8 cellular contexts compared by ENCODE assay signal in the genomic region with DNA sequence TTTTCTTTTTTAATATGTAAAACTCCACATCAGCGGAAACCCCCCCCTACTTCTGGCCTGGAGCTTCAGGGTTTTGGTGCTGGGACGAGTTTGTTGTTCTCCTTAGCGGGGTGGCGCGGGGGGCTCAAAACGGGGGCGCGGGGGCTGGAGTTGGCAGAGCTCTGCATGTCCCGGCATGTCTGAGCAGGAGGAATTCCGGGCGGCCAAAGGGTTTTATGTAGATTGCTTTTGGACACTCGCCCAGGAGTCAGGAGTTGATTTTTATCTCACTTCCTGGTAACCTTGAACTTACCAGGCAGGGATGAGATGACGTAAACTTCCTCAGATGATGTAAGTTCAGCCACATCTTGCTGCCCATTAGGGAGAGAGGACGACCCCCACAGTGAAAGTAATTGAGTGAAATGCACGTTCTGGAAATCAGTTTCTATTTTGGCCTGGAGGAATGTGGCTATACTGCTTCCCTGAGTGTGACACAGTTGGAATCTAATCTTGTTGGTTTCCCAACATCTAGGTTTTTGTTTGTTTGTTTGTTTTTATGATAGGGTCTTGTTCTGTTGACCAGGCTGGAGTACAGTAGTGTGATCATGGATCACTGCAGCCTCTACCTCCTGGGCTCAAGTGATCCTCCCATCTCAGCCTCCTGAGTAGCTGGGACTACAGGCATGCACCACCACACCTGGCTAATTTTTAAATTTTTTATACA. TPM values are rescaled to one million over a fixed set of nuclear protein-coding genes. Genes with fewer than 3 reads are reported as not detected.
DNase-seq lines count a peak whose midpoint lies in the region; ATAC-seq and TF ChIP-seq lines count a peak whose summit lies in the region.

No MANE protein-coding gene starts in this region.

- peaks cover 50% of the 10 kb centered on the region for H3K4me1 Mint-ChIP-seq in dendritic cell treated with granulocyte-macrophage colony-stimulating factor and Interleukin-4, amounts not matched to agents 40 ng/mL and 50 ng/mL, for 4 days (ENCODE audit: low read depth)

- H4K20me1 ChIP-seq in HCT116 (ENCODE audit: insufficient read depth): no peaks in the 10 kb centered on the region

- H3K27me3 ChIP-seq in AG04450 (ENCODE audit: control insufficient read depth, insufficient read depth, low read length) (no peaks in the 10 kb centered on the region), HCT116 (ENCODE audit: insufficient read depth, low read length) (no peaks in the 10 kb centered on the region), lower lobe of right lung (ENCODE audit: low read depth) (no peaks in the 10 kb centered on the region), uterus (no peaks in the 10 kb centered on the region)

- H3K9me2 ChIP-seq in HCT116 (ENCODE audit: insufficient read depth): no peaks in the 10 kb centered on the region

- no peak for TF ChIP-seq POLR2A in HCT116 (IDR thresholded peaks at IDR 0.05; ENCODE audit: borderline replicate concordance, extremely low read depth, insufficient read depth, insufficient read length)
- TF ChIP-seq POLR2A in uterus (IDR thresholded peaks at IDR 0.05): no peak

- H3K36me3 ChIP-seq in HCT116 (ENCODE audit: control insufficient read depth in 1 of 2, insufficient read depth in 2 of 2, low read length in 2 of 2) (no peaks in the 10 kb centered on the region), lower lobe of right lung (peaks cover 29% of the 10 kb centered on the region), uterus (no peaks in the 10 kb centered on the region)

- POLR2A ChIA-PET in AG04450 (lab: Yijun Ruan, JAX) (interaction anchor here (0.9 to 1.3 kb wide), 6 partner anchors 10 to 85 kb away, joined by 3 to 7 read pairs (median 3); partner anchors contain the start of genes JUND and LSM4), HCT116 (lab: Charles Lee) (interaction anchor here (0.9 to 9.1 kb wide), 7 partner anchors 9 to 84 kb away, joined by 3 to 58 read pairs (median 8); partner anchors contain the start of gene GDF15)

- H3K27ac Mint-ChIP-seq in dendritic cell treated with granulocyte-macrophage colony-stimulating factor and Interleukin-4, amounts not matched to agents 40 ng/mL and 50 ng/mL, for 4 days: peak overlapping the region; percentile 75

- TF ChIP-seq CTCF in AG04450 (IDR thresholded peaks at IDR 0.05; ENCODE audit: low read depth, low read length) (no peak), HCT116 (IDR thresholded peaks at IDR 0.05 in 2 of 3, conservative IDR thresholded peaks at IDR 0.05 in 1 of 3; ENCODE audit: borderline replicate concordance in 1 of 3, insufficient read depth in 1 of 3, low read depth in 2 of 3, low read length in 2 of 3) (no peak), lower lobe of right lung (IDR thresholded peaks at IDR 0.05) (no peak), uterus (IDR thresholded peaks at IDR 0.05) (no peak)

- H3K27me3 Mint-ChIP-seq in dendritic cell treated with granulocyte-macrophage colony-stimulating factor and Interleukin-4, amounts not matched to agents 40 ng/mL and 50 ng/mL, for 4 days: no peaks in the 10 kb centered on the region

- peak overlapping the region; percentile 64 for H3K4me2 ChIP-seq in HCT116 (ENCODE audit: low read length)

- DNase-seq in AG04450 (ENCODE audit: low read depth, low spot score): peak; percentile 97
- DNase-seq in HCT116 (ENCODE audit: low read depth, low spot score): peak; percentile 96
- peak; percentile 98 for DNase-seq in OCI-M1 (lab: John Stamatoyannopoulos, UW)
- DNase-seq in lower lobe of right lung: peak; percentile 78
- peak; percentile 66 to 92 for DNase-seq in uterus

- CTCF ChIA-PET in AG04450 (lab: Charles Lee) (interaction anchor here (1.3 to 1.8 kb wide), 3 partner anchors 23 to 86 kb away, joined by 5 to 13 read pairs (median 10); no protein-coding TSS in a partner anchor), HCT116 (lab: Charles Lee) (interaction anchor here (0.7 to 1.1 kb wide), 2 partner anchors 21 to 85 kb away, joined by 3 to 5 read pairs; partner anchors contain the start of gene GDF15)

- H3K36me3 Mint-ChIP-seq in dendritic cell treated with granulocyte-macrophage colony-stimulating factor and Interleukin-4, amounts not matched to agents 40 ng/mL and 50 ng/mL, for 4 days (ENCODE audit: low read depth): peaks cover 72% of the 10 kb centered on the region

- H3K4me3 ChIP-seq in AG04450 (ENCODE audit: low read depth, low read length) (no peak overlapping the region), HCT116 (replicated peaks in 1 of 2; ENCODE audit: low read depth in 1 of 2, low read length in 2 of 2) (peak overlapping the region in 1 of 2 experiments; percentile 22; a peak in 2 of 4 replicates), lower lobe of right lung (peak overlapping the region; percentile 8), uterus (no peak overlapping the region)

- H3K9me3 ChIP-seq in AG04450 (ENCODE audit: control insufficient read depth, insufficient read depth, low read length) (peaks cover 7% of the 10 kb centered on the region; the same call in 1 of the 2 replicates), HCT116 (ENCODE audit: control insufficient read depth in 1 of 2, insufficient read depth in 1 of 2, low read depth in 1 of 2, low read length in 2 of 2) (no peaks in the 10 kb centered on the region), lower lobe of right lung (no peaks in the 10 kb centered on the region), uterus (no peaks in the 10 kb centered on the region)

- ATAC-seq in HCT116: peak; percentile 71
- peak; percentile 85 to 91 for ATAC-seq in lower lobe of right lung
- no peak for ATAC-seq in GM21381 (IDR thresholded peaks at IDR 0.05; ENCODE audit: unreplicated experiment)
- no peak for ATAC-seq in GM19023 (IDR thresholded peaks at IDR 0.05; ENCODE audit: unreplicated experiment)

- H3K4me3 Mint-ChIP-seq in dendritic cell treated with granulocyte-macrophage colony-stimulating factor and Interleukin-4, amounts not matched to agents 40 ng/mL and 50 ng/mL, for 4 days: peak overlapping the region; percentile 34

- no peaks in the 10 kb centered on the region for H3K9me3 Mint-ChIP-seq in dendritic cell treated with granulocyte-macrophage colony-stimulating factor and Interleukin-4, amounts not matched to agents 40 ng/mL and 50 ng/mL, for 4 days

- RAD21 ChIA-PET in HCT116 (lab: Charles Lee; ENCODE audit: low non-redundant PET in 1 of 2, low total read pairs in 2 of 2, uncharacterized antibody in 2 of 2, unreplicated experiment in 2 of 2): no interaction called here

- H3K4me1 ChIP-seq in HCT116 (ENCODE audit: control insufficient read depth in 1 of 2, insufficient read depth in 2 of 2, low read length in 2 of 2) (peaks cover 51 to 66% of the 10 kb centered on the region in 2 experiments), lower lobe of right lung (peaks cover 25% of the 10 kb centered on the region), uterus (peaks cover 0 to 4% of the 10 kb centered on the region in 2 donors)

- no peak overlapping the region for H2AFZ ChIP-seq in HCT116 (ENCODE audit: low read depth, low read length, poor library complexity, severe bottlenecking)

- no peaks in the 10 kb centered on the region for H3K79me2 ChIP-seq in HCT116 (ENCODE audit: insufficient read depth, low read length)

- intact Hi-C loops in HCT116 (cut with micrococcal nuclease) (no loop called here), lower lobe of right lung (cut with DNase I) (no loop called here), uterus (cut with DNase I; ENCODE audit: low total_unique reads) (no loop called here)
- intact Hi-C loops in dendritic cell treated with granulocyte-macrophage colony-stimulating factor and Interleukin-4, amounts not matched to agents 40 ng/mL and 50 ng/mL, for 4 days (cut with micrococcal nuclease): no loop called here

- BruUV-seq in HCT116 (replicated peaks; lab: Mats Ljungman, UMichigan): no TSS peak

- no peak for TF ChIP-seq RAD21 in HCT116 (IDR thresholded peaks at IDR 0.05; ENCODE audit: low read depth)

- H3K27ac ChIP-seq in AG04450 (ENCODE audit: low read depth, low read length) (peak overlapping the region; percentile 98), HCT116 (ENCODE audit: low read depth, low read length) (peak overlapping the region; percentile 99), lower lobe of right lung (peak overlapping the region; percentile 87), uterus (peak overlapping the region; percentile 81 to 90)

- H3K9ac ChIP-seq in HCT116 (ENCODE audit: low read length): peak overlapping the region; percentile 63

TF ChIP-seq in HCT116, 20 proteins besides CTCF, POLR2A, EP300 and RAD21 (continues in another document):
- TF ChIP-seq SIN3A (IDR thresholded peaks at IDR 0.05; ENCODE audit: low read depth) (no peak), EZH2phosphoT487 (IDR thresholded peaks at IDR 0.05; ENCODE audit: borderline replicate concordance) (no peak), EZH2 (IDR thresholded peaks at IDR 0.05) (no peak), ZNF274 (IDR thresholded peaks at IDR 0.05; ENCODE audit: low read depth, low read length) (no peak), YY1 (IDR thresholded peaks at IDR 0.05; ENCODE audit: extremely low read depth, insufficient replicate concordance, low read depth, low read length) (peak; percentile 8)

RNA-seq across cellular contexts. Expression of gene GDF15, which starts 21.0 kb away (rescaled TPM):
- polyA plus RNA-seq in AG04450 (2011; rRNA removed): 25.0 and 35.9 TPM in 2 replicates
- polyA minus RNA-seq in AG04450 (2011; rRNA and poly(A)+ RNA removed): 9.5 and 14.5 TPM in 2 replicates
- total RNA-seq in HCT116 (2021; ENCODE audit: unreplicated experiment): 425 TPM
- 480 and 583 TPM in 2 replicates for polyA plus RNA-seq in HCT116 (2012)
- total RNA-seq in lower lobe of right lung: 21.2 TPM
- 10 to 100 TPM in 1 of 4 donors, 1 to 10 TPM in 1, under 1 TPM in 2; 0.41 to 13.1 (median 1.6) TPM for total RNA-seq in uterus

RNA-seq across cellular contexts. Expression of gene PGPEP1, which starts 24.6 kb away (rescaled TPM):
- polyA plus RNA-seq in AG04450 (2011; rRNA removed): 22.0 and 29.1 TPM in 2 replicates
- 78.8 and 120 TPM in 2 replicates for polyA minus RNA-seq in AG04450 (2011; rRNA and poly(A)+ RNA removed)
- total RNA-seq in HCT116 (2021; ENCODE audit: unreplicated experiment) (30.9 TPM), lower lobe of right lung (40.9 TPM), uterus (10 to 100 TPM; 21.2 to 67.9 (median 38.1) TPM)
- 22.4 and 23.8 TPM in 2 replicates for polyA plus RNA-seq in HCT116 (2012)

RNA-seq across cellular contexts. Expression of gene LRRC25, which starts 32.4 kb away (rescaled TPM):
- 0.12 and 0.32 TPM in 2 replicates for polyA plus RNA-seq in AG04450 (2011; rRNA removed)
- polyA minus RNA-seq in AG04450 (2011; rRNA and poly(A)+ RNA removed): 0.17 and 0.60 TPM in 2 replicates
- total RNA-seq in HCT116 (2021; ENCODE audit: unreplicated experiment) (0.12 TPM), lower lobe of right lung (35.4 TPM), uterus (1 to 10 TPM in 2 of 4 donors, under 1 TPM in 1, not detected in 1; 0.51 to 2.3 (median 1.9) TPM)
- not detected in 2 replicates for polyA plus RNA-seq in HCT116 (2012)

RNA-seq across cellular contexts. Expression of gene LSM4, which starts 42.1 kb away (rescaled TPM):
- 58.6 and 69.3 TPM in 2 replicates for polyA plus RNA-seq in AG04450 (2011; rRNA removed)
- polyA minus RNA-seq in AG04450 (2011; rRNA and poly(A)+ RNA removed): 22.1 and 25.7 TPM in 2 replicates
- total RNA-seq in HCT116 (2021; ENCODE audit: unreplicated experiment): 400 TPM
- polyA plus RNA-seq in HCT116 (2012): 263 and 315 TPM in 2 replicates
- total RNA-seq in lower lobe of right lung: 72.3 TPM
- 100 to 1,000 TPM in 1 of 4 donors, 10 to 100 TPM in 2, 1 to 10 TPM in 1; 8.8 to 120 (median 64.2) TPM for total RNA-seq in uterus

RNA-seq across cellular contexts. Expression of gene SSBP4, which starts 54.2 kb away (rescaled TPM):
- polyA plus RNA-seq in AG04450 (2011; rRNA removed): 9.4 and 12.6 TPM in 2 replicates
- polyA minus RNA-seq in AG04450 (2011; rRNA and poly(A)+ RNA removed): 18.0 and 18.5 TPM in 2 replicates
- 164 TPM for total RNA-seq in HCT116 (2021; ENCODE audit: unreplicated experiment)
- polyA plus RNA-seq in HCT116 (2012): 55.6 and 64.2 TPM in 2 replicates
- total RNA-seq in lower lobe of right lung: 65.6 TPM
- total RNA-seq in uterus: 100 to 1,000 TPM in 1 of 4 donors, 10 to 100 TPM in 3; 23.6 to 105 (median 54.8) TPM

Comparison
In these comparisons a context has a peak if more than half of its experiments do, and no peak if none do; other contexts are left out.
1. ATAC-seq: peak in HCT116 (single experiment) and lower lobe of right lung (2 of 2); none in GM21381 (single experiment) and GM19023 (single experiment).
2. RNA of gene GDF15, which starts 21.0 kb away (total RNA-seq): 425 TPM in HCT116 (single experiment); 21.2 TPM in lower lobe of right lung (single experiment) and 0.41 to 13.1 TPM in uterus; every median in the first group is over 10 times any median in the second.
3. RNA of gene LRRC25, which starts 32.4 kb away (total RNA-seq): 35.4 TPM in lower lobe of right lung (single experiment); 0.51 to 2.3 TPM in uterus and 0.12 TPM in HCT116 (single experiment); every median in the first group is over 10 times any median in the second.
4. Peak in every context shown above with its lines, with median percentiles within 50 percentile points of each other: DNase-seq and H3K27ac ChIP-seq.